ENCODE assay signal across 13 cellular contexts in the genomic region with DNA sequence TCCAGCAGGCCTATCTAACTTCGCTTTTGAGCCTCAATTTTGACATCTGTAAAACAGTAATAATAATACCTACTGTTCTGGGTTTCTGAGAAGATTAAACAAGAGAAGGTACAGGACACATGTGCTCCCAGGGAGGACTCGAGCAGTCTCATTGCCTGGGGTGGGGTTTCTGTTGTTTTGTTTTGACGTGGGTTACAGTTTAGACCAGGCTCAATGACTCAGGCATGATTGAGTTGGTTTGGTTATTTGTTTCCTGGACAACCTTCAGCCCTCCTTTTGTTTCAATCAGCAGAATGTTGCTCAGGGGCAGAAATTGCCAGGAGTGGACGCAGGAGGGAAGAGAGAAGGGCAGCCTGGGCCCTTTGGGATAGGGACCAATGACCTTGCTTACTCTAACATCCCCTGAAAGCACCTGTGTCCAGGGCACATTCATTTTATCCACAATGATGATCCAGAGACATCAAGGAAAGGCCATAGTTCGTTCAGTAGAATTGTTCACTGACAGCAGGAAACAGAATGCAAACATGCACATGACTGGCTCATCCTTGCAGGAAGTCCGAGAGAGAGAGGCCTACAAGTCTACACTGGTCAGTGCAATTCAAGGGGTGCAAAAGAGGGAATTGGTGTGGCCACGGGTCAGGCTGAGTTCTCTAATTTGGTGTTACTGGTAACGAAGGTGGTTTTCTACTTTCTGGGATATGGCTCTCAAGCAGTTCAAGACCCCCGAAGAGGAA.
DNase-seq lines count a peak whose midpoint lies in the region; ATAC-seq and TF ChIP-seq lines count a peak whose summit lies in the region.
"Had no signal": no experiment of that assay in that cellular context is flagged by ENCODE, and none has a peak within 500 bp of the region (broad histone marks: within the 10 kb centered on the region; RNA-seq: fewer than 3 reads in every experiment).

No MANE protein-coding gene starts in this region.

- H3K4me3 Mint-ChIP-seq in activated naive CD4-positive, alpha-beta T cell treated with anti-CD3 and anti-CD28 coated beads, Interleukin-2, amount 10 ng/mL, durations not matched to agents 7 days and 5 days, result no peak overlapping the region
- H3K4me3 Mint-ChIP-seq in T-helper 1 cell treated with Interleukin-12 subunit alpha and Interleukin-12 subunit beta and Interleukin-4 antibody, amounts not matched to agents 30 μg/mL and 1 μg/mL, for 36 hours, result no peak overlapping the region
- H3K4me3 Mint-ChIP-seq: activated B cell treated with CpG ODN at 0.5 μM for 24 hours had no signal

- peaks cover 0 to 18% of the 10 kb centered on the region in 2 donors for H3K9me3 Mint-ChIP-seq in activated naive CD4-positive, alpha-beta T cell treated with anti-CD3 and anti-CD28 coated beads, Interleukin-2, amount 50 U/mL, for 72 hours
- H3K9me3 Mint-ChIP-seq in activated naive CD4-positive, alpha-beta T cell treated with anti-CD3 and anti-CD28 coated beads, Interleukin-2, amount 10 ng/mL, durations not matched to agents 7 days and 5 days, result peaks cover 4% of the 10 kb centered on the region
- peaks cover 7% of the 10 kb centered on the region for H3K9me3 Mint-ChIP-seq in T-helper 1 cell treated with Interleukin-12 subunit alpha and Interleukin-12 subunit beta and Interleukin-4 antibody, amounts not matched to agents 30 μg/mL and 1 μg/mL, for 36 hours
- H3K9me3 Mint-ChIP-seq: activated B cell treated with CpG ODN at 0.5 μM for 24 hours had no signal

- H3K36me3 Mint-ChIP-seq in activated naive CD4-positive, alpha-beta T cell treated with anti-CD3 and anti-CD28 coated beads, Interleukin-2, amount 50 U/mL, for 72 hours, result peaks cover 5 to 28% of the 10 kb centered on the region in 2 donors
- H3K36me3 Mint-ChIP-seq in activated naive CD4-positive, alpha-beta T cell treated with anti-CD3 and anti-CD28 coated beads, Interleukin-2, amount 10 ng/mL, durations not matched to agents 7 days and 5 days, result peaks cover 29% of the 10 kb centered on the region
- H3K36me3 Mint-ChIP-seq in T-helper 1 cell treated with Interleukin-12 subunit alpha and Interleukin-12 subunit beta and Interleukin-4 antibody, amounts not matched to agents 30 μg/mL and 1 μg/mL, for 36 hours (ENCODE audit: low read depth), result peaks cover 32% of the 10 kb centered on the region

- no peak for DNase-seq in activated naive CD4-positive, alpha-beta T cell treated with anti-CD3 and anti-CD28 coated beads, Interleukin-2, amount 50 U/mL, for 72 hours (ENCODE audit: low spot score in 2 of 2)
- DNase-seq in activated naive CD4-positive, alpha-beta T cell treated with anti-CD3 and anti-CD28 coated beads, Interleukin-2, amount 10 ng/mL, durations not matched to agents 7 days and 5 days, result no peak
- no peak for DNase-seq in esophagus squamous epithelium (lab: John Stamatoyannopoulos, UW)
- no peak for DNase-seq in stimulated activated naive CD8-positive, alpha-beta T cell treated with anti-CD3 and anti-CD28 coated beads, Interleukin-15, Interleukin-2, amounts not matched to agents 100 U/mL and 50 U/mL, for 24 hours
- DNase-seq in NCI-H187 (lab: John Stamatoyannopoulos, UW), result no peak
- DNase-seq in DMS79 (lab: John Stamatoyannopoulos, UW), result no peak
- DNase-seq: activated B cell treated with CpG ODN at 0.5 μM for 24 hours, left ventricle myocardium superior, NCI-H510A treated with DMSO at 0.1 percent for 48 hours, tibial artery had no signal

- no peaks in the 10 kb centered on the region for H3K9me3 ChIP-seq in esophagus squamous epithelium
- H3K9me3 ChIP-seq: tibial artery had no signal

- peak; percentile 55 to 68 for ATAC-seq in activated naive CD4-positive, alpha-beta T cell treated with anti-CD3 and anti-CD28 coated beads, Interleukin-2, amount 50 U/mL, for 72 hours
- ATAC-seq in stimulated activated naive CD8-positive, alpha-beta T cell treated with anti-CD3 and anti-CD28 coated beads, Interleukin-15, Interleukin-2, amounts not matched to agents 100 U/mL and 50 U/mL, for 24 hours, result peak; percentile 42
- ATAC-seq in HG02840 (IDR thresholded peaks at IDR 0.05; ENCODE audit: low FRiP score, unreplicated experiment), result no peak
- ATAC-seq: left ventricle myocardium superior had no signal

- peaks cover 25 to 90% (median 34%) of the 10 kb centered on the region in 3 donors for H3K4me1 ChIP-seq in esophagus squamous epithelium
- H3K4me1 ChIP-seq: tibial artery had no signal

- WGBS in esophagus squamous epithelium, 2 donors, result 61 to 75% methylated on average over 9 of the region's 9 CpGs

- H3K4me1 Mint-ChIP-seq in activated naive CD4-positive, alpha-beta T cell treated with anti-CD3 and anti-CD28 coated beads, Interleukin-2, amount 10 ng/mL, durations not matched to agents 7 days and 5 days, result peaks cover 38% of the 10 kb centered on the region
- H3K4me1 Mint-ChIP-seq in T-helper 1 cell treated with Interleukin-12 subunit alpha and Interleukin-12 subunit beta and Interleukin-4 antibody, amounts not matched to agents 30 μg/mL and 1 μg/mL, for 36 hours (ENCODE audit: low read depth), result peaks cover 48% of the 10 kb centered on the region

- H3K36me3 ChIP-seq in esophagus squamous epithelium, result peaks cover 0 to 10% (median 0%) of the 10 kb centered on the region in 3 donors

- peak overlapping the region; percentile 40 to 87 (median 61) for H3K27ac ChIP-seq in esophagus squamous epithelium
- H3K27ac ChIP-seq: C4-2B, tibial artery had no signal

- no peak for TF ChIP-seq POLR2A in esophagus squamous epithelium (IDR thresholded peaks at IDR 0.05)

- H3K4me3 ChIP-seq in esophagus squamous epithelium, result no peak overlapping the region
- H3K4me3 ChIP-seq: tibial artery had no signal

- H3K27me3 Mint-ChIP-seq in activated naive CD4-positive, alpha-beta T cell treated with anti-CD3 and anti-CD28 coated beads, Interleukin-2, amount 10 ng/mL, durations not matched to agents 7 days and 5 days, result no peaks in the 10 kb centered on the region
- H3K27me3 Mint-ChIP-seq in T-helper 1 cell treated with Interleukin-12 subunit alpha and Interleukin-12 subunit beta and Interleukin-4 antibody, amounts not matched to agents 30 μg/mL and 1 μg/mL, for 36 hours (ENCODE audit: low read depth), result no peaks in the 10 kb centered on the region
- H3K27me3 Mint-ChIP-seq: activated B cell treated with CpG ODN at 0.5 μM for 24 hours had no signal

- no peak for TF ChIP-seq CTCF in esophagus squamous epithelium (IDR thresholded peaks at IDR 0.05)

- CTCF ChIA-PET in activated naive CD4-positive, alpha-beta T cell treated with anti-CD3 and anti-CD28 coated beads, Interleukin-2, amount 10 ng/mL, durations not matched to agents 7 days and 5 days (lab: Charles Lee), result no interaction called here

- intact Hi-C loops in esophagus squamous epithelium (cut with DNase I), result no loop called here

- H3K27me3 ChIP-seq in esophagus squamous epithelium, result no peaks in the 10 kb centered on the region
- H3K27me3 ChIP-seq: tibial artery had no signal

- peak overlapping the region; percentile 14 to 89 for H3K27ac Mint-ChIP-seq in activated naive CD4-positive, alpha-beta T cell treated with anti-CD3 and anti-CD28 coated beads, Interleukin-2, amount 50 U/mL, for 72 hours
- H3K27ac Mint-ChIP-seq in activated naive CD4-positive, alpha-beta T cell treated with anti-CD3 and anti-CD28 coated beads, Interleukin-2, amount 10 ng/mL, durations not matched to agents 7 days and 5 days, result no peak overlapping the region
- peak overlapping the region; percentile 76 for H3K27ac Mint-ChIP-seq in T-helper 1 cell treated with Interleukin-12 subunit alpha and Interleukin-12 subunit beta and Interleukin-4 antibody, amounts not matched to agents 30 μg/mL and 1 μg/mL, for 36 hours
- H3K27ac Mint-ChIP-seq: activated B cell treated with CpG ODN at 0.5 μM for 24 hours had no signal
